In the genomic region with DNA sequence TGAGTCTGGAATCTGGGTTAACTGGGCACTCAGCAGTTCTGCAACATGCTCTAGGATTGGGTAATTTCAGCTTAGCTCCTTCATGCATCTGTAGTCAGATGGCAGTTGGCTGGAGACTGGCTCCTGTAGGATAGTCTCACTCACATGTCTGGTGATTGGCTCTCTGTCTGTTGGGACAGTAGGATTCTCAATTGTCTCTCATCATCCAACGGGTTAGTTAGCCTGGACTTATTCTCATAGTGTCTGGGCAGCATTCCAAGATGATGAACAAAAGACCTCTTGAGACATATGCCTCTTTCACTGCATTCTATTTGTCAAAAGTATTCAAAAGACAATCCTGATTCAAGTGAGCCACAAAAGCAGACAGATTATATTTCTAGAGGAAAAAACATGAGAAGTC, we compare ENCODE assay signal across 20 cellular contexts.
DNase-seq lines count a peak whose midpoint lies in the region; TF ChIP-seq lines count a peak whose summit lies in the region.
"Had no signal": no experiment of that assay in that cellular context is flagged by ENCODE, and none has a peak within 500 bp of the region (broad histone marks: within the 10 kb centered on the region; RNA-seq: fewer than 3 reads in every experiment).

No MANE protein-coding gene starts in this region.

- H3K27me3 Mint-ChIP-seq in neural progenitor cell (ENCODE audit: insufficient read depth, low read depth), result no peaks in the 10 kb centered on the region
- H3K27me3 Mint-ChIP-seq: IgD-negative memory B cell had no signal

- H3F3A ChIP-seq in Loucy (ENCODE audit: low read depth) (no peaks in the 10 kb centered on the region), neural progenitor cell (ENCODE audit: low read depth) (no peaks in the 10 kb centered on the region)

- H3K27ac ChIP-seq in brain microvascular endothelial cell (no peak overlapping the region), neural progenitor cell (no peak overlapping the region)
- H3K27ac ChIP-seq: SJSA1 had no signal

- no peaks in the 10 kb centered on the region for H3K9me3 ChIP-seq in HAP-1
- H3K9me3 ChIP-seq in Loucy (ENCODE audit: insufficient read depth, low read depth, low read length), result no peaks in the 10 kb centered on the region
- H3K9me3 ChIP-seq in neural progenitor cell (ENCODE audit: low read depth), result no peaks in the 10 kb centered on the region
- H3K9me3 ChIP-seq: Caco-2, SJSA1 had no signal

- no peak overlapping the region for H3K9ac ChIP-seq in Loucy (ENCODE audit: low read depth, low read length, poor library complexity, severe bottlenecking)
- H3K9ac ChIP-seq in neural progenitor cell, result no peak overlapping the region

- H3K27me3 ChIP-seq in HAP-1 (ENCODE audit: low read depth), result no peaks in the 10 kb centered on the region
- no peaks in the 10 kb centered on the region for H3K27me3 ChIP-seq in Loucy (ENCODE audit: insufficient read depth, low read length, poor library complexity, severe bottlenecking)
- no peaks in the 10 kb centered on the region for H3K27me3 ChIP-seq in brain microvascular endothelial cell (replicated peaks)
- no peaks in the 10 kb centered on the region for H3K27me3 ChIP-seq in neural progenitor cell
- H3K27me3 ChIP-seq: SJSA1 had no signal

- H3K9me2 ChIP-seq in Loucy (replicated peaks; ENCODE audit: low read depth, low read length), result no peaks in the 10 kb centered on the region

- H3K4me3 ChIP-seq in HAP-1 (no peak overlapping the region), Loucy (ENCODE audit: low read length, poor library complexity, severe bottlenecking) (no peak overlapping the region), brain microvascular endothelial cell (ENCODE audit: low read depth, low read length) (no peak overlapping the region), neural progenitor cell (no peak overlapping the region)
- H3K4me3 ChIP-seq: SJSA1 had no signal

- H3K36me3 ChIP-seq in HAP-1 (replicated peaks), result no peaks in the 10 kb centered on the region
- H3K36me3 ChIP-seq in Loucy (ENCODE audit: insufficient read depth, low read length), result no peaks in the 10 kb centered on the region
- H3K36me3 ChIP-seq in brain microvascular endothelial cell (replicated peaks), result no peaks in the 10 kb centered on the region
- H3K36me3 ChIP-seq in neural progenitor cell, result no peaks in the 10 kb centered on the region
- H3K36me3 ChIP-seq: SJSA1 had no signal

- no peaks in the 10 kb centered on the region for H3K4me1 Mint-ChIP-seq in neural progenitor cell
- H3K4me1 Mint-ChIP-seq: IgD-negative memory B cell had no signal

- DNase-seq in HAP-1 (ENCODE audit: low spot score in 2 of 2) (peak; percentile 73 to 80), brain microvascular endothelial cell (peak; percentile 14), globus pallidus (ENCODE audit: low spot score) (peak; percentile 28), neural progenitor cell (ENCODE audit: low spot score) (no peak), SIG-M5 (lab: John Stamatoyannopoulos, UW) (no peak), NCI-H524 (lab: John Stamatoyannopoulos, UW) (no peak), SKM-1 (lab: John Stamatoyannopoulos, UW; ENCODE audit: unreplicated experiment) (no peak)
- DNase-seq: Caco-2, DMS153, EL, HFFc6, Kasumi-1, MV-4-11, NCI-H1436, NCI-H2029, NCI-H69, RPMI8226 had no signal

- H3K27ac Mint-ChIP-seq in neural progenitor cell, result no peak overlapping the region
- H3K27ac Mint-ChIP-seq: HFFc6, IgD-negative memory B cell had no signal

- H2AFZ ChIP-seq in Loucy (ENCODE audit: low read length), result peak overlapping the region; percentile 47; the same call in 1 of the 2 replicates
- no peak overlapping the region for H2AFZ ChIP-seq in neural progenitor cell (replicated peaks)

- no peaks in the 10 kb centered on the region for H3K79me2 ChIP-seq in Loucy (ENCODE audit: insufficient read depth, low read length)
- H3K79me2 ChIP-seq in neural progenitor cell (ENCODE audit: low read depth), result no peaks in the 10 kb centered on the region

- TF ChIP-seq CTCF in Loucy (conservative IDR thresholded peaks at IDR 0.05; ENCODE audit: low read length) (no peak), brain microvascular endothelial cell (IDR thresholded peaks at IDR 0.05; ENCODE audit: low read depth, low read length, missing control alignments) (no peak), neural progenitor cell (IDR thresholded peaks at IDR 0.05) (no peak)

- no peaks in the 10 kb centered on the region for H4K20me1 ChIP-seq in Loucy (ENCODE audit: insufficient read depth, low read length, poor library complexity, severe bottlenecking)
- no peaks in the 10 kb centered on the region for H4K20me1 ChIP-seq in neural progenitor cell (ENCODE audit: low read depth)

- H3K4me1 ChIP-seq in HAP-1 (peaks cover 29% of the 10 kb centered on the region), Loucy (ENCODE audit: insufficient read depth, low read length, poor library complexity, severe bottlenecking) (peaks cover 12% of the 10 kb centered on the region), neural progenitor cell (peaks cover 5% of the 10 kb centered on the region)
- H3K4me1 ChIP-seq: Caco-2, SJSA1 had no signal

- in situ Hi-C loops in HAP-1 (cut with MboI; ENCODE audit: low sequenced_read_pairs) (no loop called here), brain microvascular endothelial cell (cut with HindIII; ENCODE audit: low pct_ligation_motif_present, low sequenced_read_pairs) (no loop called here)

- no peaks in the 10 kb centered on the region for H3K36me3 Mint-ChIP-seq in neural progenitor cell
- H3K36me3 Mint-ChIP-seq: IgD-negative memory B cell had no signal

- H3K9me3 Mint-ChIP-seq in neural progenitor cell, result no peaks in the 10 kb centered on the region
- H3K9me3 Mint-ChIP-seq: IgD-negative memory B cell had no signal

- H3K4me2 ChIP-seq in Loucy (ENCODE audit: low read depth, low read length, poor library complexity, severe bottlenecking), result no peak overlapping the region
- no peak overlapping the region for H3K4me2 ChIP-seq in neural progenitor cell

- H3K4me3 Mint-ChIP-seq in neural progenitor cell, result no peak overlapping the region
- H3K4me3 Mint-ChIP-seq: HFFc6, IgD-negative memory B cell had no signal

Comparison
In these comparisons a context has a peak if more than half of its experiments do, and no peak if none do; other contexts are left out.
1. DNase-seq: peak in HAP-1 (2 of 2), brain microvascular endothelial cell (single experiment) and globus pallidus (single experiment); none in neural progenitor cell (single experiment), SIG-M5 (single experiment), NCI-H524 (0 of 2) and SKM-1 (single experiment).